In genomic region chr1:16122916-16123315, GRCh38 we compare ENCODE assay signal across 1 cellular context.
TF ChIP-seq lines count a peak whose summit lies in the region.

No MANE protein-coding gene starts in this region.

TF ChIP-seq in K562, 482 proteins besides CTCF, POLR2A, EP300 and RAD21 (continued from another document and continues in another):
- no peak for TF ChIP-seq RNF219 (CRISPR knock-in tag; IDR thresholded peaks at IDR 0.05)
- TF ChIP-seq XRCC4 (IDR thresholded peaks at IDR 0.05; ENCODE audit: extremely low read depth, insufficient read depth, insufficient read length): no peak
- peak; percentile 97 for TF ChIP-seq ZFP36 (IDR thresholded peaks at IDR 0.05; ENCODE audit: low read depth, low read length, partially characterized antibody)
- no peak for TF ChIP-seq RBBP5 (IDR thresholded peaks at IDR 0.05; ENCODE audit: borderline replicate concordance, insufficient read depth, low read length, poor library complexity, severe bottlenecking)
- TF ChIP-seq E2F5 (CRISPR knock-in tag; IDR thresholded peaks at IDR 0.05): no peak
- TF ChIP-seq L3MBTL2 (IDR thresholded peaks at IDR 0.05): peak; percentile 75
- TF ChIP-seq SNRNP70 (optimal IDR thresholded peaks at IDR 0.05; ENCODE audit: low read depth, low read length): no peak
- TF ChIP-seq MED1 (CRISPR knock-in tag; IDR thresholded peaks at IDR 0.05; ENCODE audit: borderline replicate concordance): no peak
- TF ChIP-seq ZNF174 (CRISPR knock-in tag; IDR thresholded peaks at IDR 0.05): no peak
- no peak for TF ChIP-seq HSF4 (CRISPR knock-in tag; IDR thresholded peaks at IDR 0.05; ENCODE audit: borderline replicate concordance)
- peak; percentile 11 to 42; a peak in 2 of 4 replicates for TF ChIP-seq KDM1A (IDR thresholded peaks at IDR 0.05)
- TF ChIP-seq TRIM24 (IDR thresholded peaks at IDR 0.05): no peak
- no peak for TF ChIP-seq STAT5B (CRISPR knock-in tag; IDR thresholded peaks at IDR 0.05)
- no peak for TF ChIP-seq GATA2 (CRISPR knock-in tag; IDR thresholded peaks at IDR 0.05)
- TF ChIP-seq BRF1 (IDR thresholded peaks at IDR 0.05; ENCODE audit: borderline replicate concordance, extremely low read depth, insufficient read length): no peak
- no peak for TF ChIP-seq FOXM1 (IDR thresholded peaks at IDR 0.05; ENCODE audit: low read depth)
- TF ChIP-seq FOXM1 (CRISPR knock-in tag; IDR thresholded peaks at IDR 0.05; ENCODE audit: low read depth): no peak
- no peak for TF ChIP-seq CSDE1 (IDR thresholded peaks at IDR 0.05)
- no peak for TF ChIP-seq SREBF2 (CRISPR knock-in tag; IDR thresholded peaks at IDR 0.05)
- TF ChIP-seq RBM39 (optimal IDR thresholded peaks at IDR 0.05; ENCODE audit: low read depth, low read length): no peak
- TF ChIP-seq ZBTB40 (IDR thresholded peaks at IDR 0.05): no peak
- TF ChIP-seq ZBTB40 (CRISPR knock-in tag; IDR thresholded peaks at IDR 0.05): no peak; the same call in 1 of the 2 replicates
- TF ChIP-seq FOXP1 (CRISPR knock-in tag; IDR thresholded peaks at IDR 0.05): no peak
- TF ChIP-seq PKNOX1 (IDR thresholded peaks at IDR 0.05): no peak
- TF ChIP-seq CTBP1 (IDR thresholded peaks at IDR 0.05; ENCODE audit: borderline replicate concordance): no peak
- TF ChIP-seq HES1 (IDR thresholded peaks at IDR 0.05; ENCODE audit: low read depth): peak; percentile 80
- TF ChIP-seq ZNF41 (CRISPR knock-in tag; conservative IDR thresholded peaks at IDR 0.05): no peak
- peak in 1 of 3 experiments; percentile 6 for TF ChIP-seq YY1 (IDR thresholded peaks at IDR 0.05; ENCODE audit: borderline replicate concordance in 1 of 3, control insufficient read depth in 1 of 3, extremely low read depth in 1 of 3, insufficient read depth in 3 of 3, insufficient read length in 1 of 3, insufficient replicate concordance in 2 of 3, low read depth in 1 of 3, low read length in 2 of 3)
- no peak for TF ChIP-seq CHD1 (IDR thresholded peaks at IDR 0.05; ENCODE audit: low read length)
- peak; percentile 16 for TF ChIP-seq CBFA2T3 (IDR thresholded peaks at IDR 0.05)
- no peak for TF ChIP-seq KLF16 (IDR thresholded peaks at IDR 0.05)
- TF ChIP-seq ZC3H4 (CRISPR knock-in tag; IDR thresholded peaks at IDR 0.05; ENCODE audit: borderline replicate concordance): no peak
- peak; percentile 51; the same call in 1 of the 2 replicates for TF ChIP-seq ARID1B (IDR thresholded peaks at IDR 0.05)
- TF ChIP-seq ATF2 (CRISPR knock-in tag; IDR thresholded peaks at IDR 0.05): no peak
- TF ChIP-seq KLF6 (CRISPR knock-in tag; IDR thresholded peaks at IDR 0.05; ENCODE audit: borderline replicate concordance): no peak
- 0 out of 2 replicates have a peak, but pooled peaks have one; percentile 19 for TF ChIP-seq CREM (IDR thresholded peaks at IDR 0.05; ENCODE audit: low read depth)
- peak; percentile 79; the same call in 1 of the 2 replicates for TF ChIP-seq HMBOX1 (IDR thresholded peaks at IDR 0.05)
- peak; percentile 58; the same call in 1 of the 2 replicates for TF ChIP-seq ZNF436 (CRISPR knock-in tag; IDR thresholded peaks at IDR 0.05)
- TF ChIP-seq JUND (IDR thresholded peaks at IDR 0.05; ENCODE audit: borderline replicate concordance, low read depth, low read length): 0 out of 2 replicates have a peak, but pooled peaks have one; percentile 32
- peak; percentile 17; the same call in 1 of the 3 replicates for TF ChIP-seq JUND (tag; IDR thresholded peaks at IDR 0.05; ENCODE audit: borderline replicate concordance, low read depth, low read length)
- TF ChIP-seq FOXK2 (conservative IDR thresholded peaks at IDR 0.05 in 1 of 2, IDR thresholded peaks at IDR 0.05 in 1 of 2; ENCODE audit: low read depth in 2 of 2): no peak
- TF ChIP-seq ZNF639 (CRISPR knock-in tag; conservative IDR thresholded peaks at IDR 0.05 in 1 of 2, IDR thresholded peaks at IDR 0.05 in 1 of 2): no peak
- TF ChIP-seq POLR3A (IDR thresholded peaks at IDR 0.05; ENCODE audit: borderline replicate concordance, extremely low read depth, insufficient read depth, insufficient read length): no peak
- TF ChIP-seq DEAF1 (CRISPR knock-in tag; IDR thresholded peaks at IDR 0.05): no peak
- TF ChIP-seq PRMT5 (CRISPR knock-in tag; IDR thresholded peaks at IDR 0.05): no peak
- no peak for TF ChIP-seq NELFE (IDR thresholded peaks at IDR 0.05; ENCODE audit: insufficient read depth, insufficient read length)
